In genomic region chr13:98204546-98204945, GRCh38 we compare ENCODE assay signal across 24 cellular contexts. TPM values are rescaled to one million over a fixed set of nuclear protein-coding genes. Genes with fewer than 3 reads are reported as not detected.
"Had no signal": no experiment of that assay in that cellular context is flagged by ENCODE, and none has a peak within 500 bp of the region (broad histone marks: within the 10 kb centered on the region; RNA-seq: fewer than 3 reads in every experiment).

No MANE protein-coding gene starts in this region.

- ATAC-seq: HepG2, K562 had no signal

- H3K4me2 ChIP-seq: KMS-11 had no signal

- H3K4me3 ChIP-seq: K562, SJSA1, SK-N-MC had no signal

- H3K27me3 ChIP-seq: SJSA1 had no signal

- H3K4me3 Mint-ChIP-seq: IgD-negative memory B cell had no signal

- H3K36me3 Mint-ChIP-seq: IgD-negative memory B cell had no signal

- H3K9ac ChIP-seq: KMS-11 had no signal

- DNase-seq: Kasumi-1, MM.1S, NCI-H1092 treated with DMSO at 0.1 percent for 48 hours, NCI-H1436, NCI-H187, NCI-H2029, NCI-H2081 treated with DMSO at 0.1 percent for 48 hours, NCI-H2171, NCI-H226, NCI-H446, NCI-H510A, NCI-H69, NCI-H774, Right ventricle myocardium superior, RPMI8226, SIG-M5 had no signal

- H3K4me1 Mint-ChIP-seq: IgD-negative memory B cell had no signal

- H3K27ac ChIP-seq: KMS-11, SJSA1, SK-N-MC had no signal

- H3K27ac Mint-ChIP-seq: IgD-negative memory B cell had no signal

RNA-seq across cellular contexts. Expression of gene RNF113B, which starts 27.5 kb away (rescaled TPM):
- total RNA-seq: HepG2, HT1080, K562, M059J, Right ventricle myocardium superior, SJSA1 had no signal
- polyA plus RNA-seq: HepG2, IgD-negative memory B cell had no signal
